8 cellular contexts compared by ENCODE assay signal in the genomic region with DNA sequence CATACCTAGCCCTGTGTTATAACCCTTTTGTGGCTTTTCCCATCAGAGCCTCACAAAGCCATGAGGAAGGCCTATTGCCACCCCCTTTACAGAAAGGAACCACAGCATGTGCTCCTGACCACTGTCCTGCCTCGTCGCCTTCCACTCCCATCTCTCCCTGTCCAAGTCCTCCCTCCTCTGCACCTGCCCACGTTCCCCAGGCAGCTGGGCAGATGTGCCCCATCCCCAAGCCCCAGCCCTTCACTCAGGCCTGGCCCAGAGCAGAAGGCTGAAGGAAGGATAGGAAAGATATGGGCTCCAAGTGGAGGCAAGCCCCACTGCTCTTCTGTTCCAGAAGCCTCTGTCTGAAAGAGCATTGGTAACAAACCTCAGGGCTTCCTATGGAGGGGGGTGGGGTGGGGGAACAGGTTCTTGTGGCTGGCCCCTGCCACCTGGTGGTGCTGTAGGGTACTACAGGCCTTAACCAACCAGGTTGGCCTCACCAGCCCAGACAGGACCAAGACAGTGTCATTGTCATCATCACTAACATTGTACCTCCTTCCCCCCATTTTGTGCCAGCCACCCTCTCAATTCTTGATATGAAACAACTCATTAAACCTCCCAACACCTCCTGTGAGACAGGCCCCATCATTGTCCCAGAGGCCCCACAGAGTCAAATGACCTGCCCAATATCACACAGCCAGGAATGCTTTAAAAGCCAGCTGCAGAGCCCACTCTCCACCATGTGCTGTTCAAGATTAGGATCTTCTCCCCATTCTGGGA. TPM values are rescaled to one million over a fixed set of nuclear protein-coding genes. Genes with fewer than 3 reads are reported as not detected.
DNase-seq lines count a peak whose midpoint lies in the region; ATAC-seq, FAIRE-seq and TF ChIP-seq lines count a peak whose summit lies in the region.

No MANE protein-coding gene starts in this region.

- H3K79me2 ChIP-seq in HepG2 (ENCODE audit: insufficient read depth, low read length) = no peaks in the 10 kb centered on the region

- 96% methylated on average over 3 of the region's 3 CpGs for WGBS in HepG2 (ENCODE audit: low lambda C conversion rate)

- ATAC-seq in GM21825 (IDR thresholded peaks at IDR 0.05; ENCODE audit: unreplicated experiment) = peak; percentile 58
- peak; percentile 87 for ATAC-seq in HepG2
- no peak for ATAC-seq in HG03025 (IDR thresholded peaks at IDR 0.05; ENCODE audit: low FRiP score, unreplicated experiment)

- no peaks in the 10 kb centered on the region for H3K4me1 ChIP-seq in HepG2 (ENCODE audit: insufficient read depth, low read length)

- peaks cover 18 to 52% of the 10 kb centered on the region in 2 experiments for H3K36me3 ChIP-seq in HepG2 (replicated peaks in 1 of 2; ENCODE audit: control insufficient read depth in 1 of 2, insufficient read depth in 2 of 2, low read length in 2 of 2)

- intact Hi-C loops in CD14-positive monocyte (cut with micrococcal nuclease) (loop anchor here (1.0 to 5.0 kb wide), 2 partner anchors 143 to 202 kb away; a partner anchor contains a TSS), HepG2 (cut with micrococcal nuclease; ENCODE audit: unreplicated experiment) (no loop called here)

- no peaks in the 10 kb centered on the region for H4K20me1 ChIP-seq in HepG2 (ENCODE audit: insufficient read depth, low read length)

- POLR2A ChIA-PET in HepG2 (lab: Yijun Ruan, JAX) = no interaction called here

- H3K9ac ChIP-seq in HepG2 (ENCODE audit: insufficient read depth, low read depth, low read length) = no peak overlapping the region

- H3K27ac Mint-ChIP-seq in CD14-positive monocyte = peak overlapping the region in 4 of 7 donors; percentile 7 to 75 (median 23)

- FAIRE-seq in HepG2 (lab: Jason Lieb, UNC) = peak; percentile 85

- no peaks in the 10 kb centered on the region; a peak in 1 of 5 replicates for H3K27me3 ChIP-seq in HepG2 (ENCODE audit: control insufficient read depth in 1 of 2, insufficient read depth in 2 of 2, low read length in 2 of 2)

- TF ChIP-seq POLR2A in HepG2 (IDR thresholded peaks at IDR 0.05; ENCODE audit: insufficient read depth in 1 of 2, low read depth in 2 of 2, low read length in 2 of 2) = no peak

- in situ Hi-C loops in HepG2 (cut with HindIII; ENCODE audit: extremely low pct_ligation_motif_present, low pct_unique_long_range_greater_than_20kb) = loop anchor here (5.0 kb wide), 1 partner anchor 142 kb away; no protein-coding TSS in a partner anchor

- CTCF ChIA-PET in HepG2 (lab: Yijun Ruan, JAX; ENCODE audit: low intra/inter-chr PET ratio, low total read pairs) = interaction anchor here (1.2 to 4.9 kb wide), 4 partner anchors 16 to 142 kb away, joined by 3 to 110 read pairs (median 6); no protein-coding TSS in a partner anchor

- no peak overlapping the region for H3K4me3 Mint-ChIP-seq in CD14-positive monocyte

- no peak overlapping the region for H3K4me2 ChIP-seq in HepG2 (ENCODE audit: low read depth, low read length)

- peak; percentile 85 for DNase-seq in CD14-positive monocyte (ENCODE audit: low spot score)
- DNase-seq in NCI-H446 (lab: John Stamatoyannopoulos, UW) = peak; percentile 5 to 48
- DNase-seq in activated CD4-positive, alpha-beta T cell treated with anti-CD3 and anti-CD28 coated beads, Interleukin-2, amount 50 U/mL, for 1 hour = peak; percentile 89
- peak; percentile 58 for DNase-seq in HepG2 (ENCODE audit: low spot score)
- peak; percentile 77 to 81 for DNase-seq in stimulated activated CD4-positive, alpha-beta T cell treated with anti-CD3 and anti-CD28 coated beads, Interleukin-4, amount 100 ng/mL, for 48 hours (ENCODE audit: low read depth in 2 of 2)

- no peaks in the 10 kb centered on the region for H3K27me3 Mint-ChIP-seq in CD14-positive monocyte (ENCODE audit: low read depth in 3 of 3)

- peak; percentile 93 for TF ChIP-seq RAD21 in HepG2 (CRISPR knock-in tag; IDR thresholded peaks at IDR 0.05)

- H2AFZ ChIP-seq in HepG2 (ENCODE audit: low read length) = no peak overlapping the region

- no peak overlapping the region for H3K4me3 ChIP-seq in HepG2 (replicated peaks in 1 of 3; ENCODE audit: insufficient read depth in 1 of 3, low read depth in 2 of 3, low read length in 3 of 3)

- BruUV-seq in HepG2 (replicated peaks; lab: Mats Ljungman, UMichigan) = no TSS peak

- peaks cover 6% of the 10 kb centered on the region for H3K4me1 Mint-ChIP-seq in CD14-positive monocyte

- peak overlapping the region; percentile 43 for H3K27ac ChIP-seq in cingulate gyrus (ENCODE audit: low read depth, low read length)
- no peak overlapping the region for H3K27ac ChIP-seq in HepG2 (ENCODE audit: extremely low read length, insufficient read depth, low read length)

- TF ChIP-seq CTCF in CD14-positive monocyte (IDR thresholded peaks at IDR 0.05) = peak; percentile 97
- TF ChIP-seq CTCF in HepG2 (CRISPR knock-in tag; IDR thresholded peaks at IDR 0.05) = peak; percentile 93

- no peaks in the 10 kb centered on the region for H3K9me3 ChIP-seq in HepG2 (ENCODE audit: low read length)

- H3K36me3 Mint-ChIP-seq in CD14-positive monocyte = peaks cover 39 to 77% of the 10 kb centered on the region in 2 donors

- TF ChIP-seq EP300 in HepG2 (IDR thresholded peaks at IDR 0.05; ENCODE audit: low read depth in 2 of 2, low read length in 2 of 2) = no peak
- TF ChIP-seq EP300 in HepG2 (CRISPR knock-in tag; IDR thresholded peaks at IDR 0.05; ENCODE audit: borderline replicate concordance) = no peak

- H3K9me3 Mint-ChIP-seq in CD14-positive monocyte = no peaks in the 10 kb centered on the region

TF ChIP-seq in HepG2, 621 proteins besides CTCF, POLR2A, EP300 and RAD21 (continues in another document):
- 0 out of 2 replicates have a peak, but pooled peaks have one; percentile 68 for TF ChIP-seq ZNF598 (CRISPR knock-in tag; IDR thresholded peaks at IDR 0.05; ENCODE audit: borderline replicate concordance)
- 0 out of 2 replicates have a peak, but pooled peaks have one; percentile 48 for TF ChIP-seq SALL2 (CRISPR knock-in tag; IDR thresholded peaks at IDR 0.05)
- peak; percentile 66; the same call in 1 of the 2 replicates for TF ChIP-seq ZFP90 (CRISPR knock-in tag; IDR thresholded peaks at IDR 0.05; ENCODE audit: borderline replicate concordance)

RNA-seq across cellular contexts. Expression of a gene that starts 10.0 kb away (rescaled TPM):
- polyA plus RNA-seq in CD14-positive monocyte (1 to 10 TPM; 1.2 to 2.0 TPM), HepG2 (2011; rRNA removed) (12.6 and 14.6 TPM in 2 replicates)
- total RNA-seq in HepG2 (2016; rRNA removed; fragmentation: Illumina TruSeq; extraction: Trizol) = 20.0 and 22.5 TPM in 2 replicates
- 13.9 and 15.5 TPM in 2 replicates for total RNA-seq in HepG2 (2016; cell fraction: cytosol; rRNA removed; fragmentation: Illumina TruSeq; extraction: Trizol; ENCODE audit: low read depth)
- 20.6 and 21.0 TPM in 2 replicates for total RNA-seq in HepG2 (2016; cell fraction: insoluble cytoplasmic fraction; rRNA removed; fragmentation: Illumina TruSeq; extraction: Trizol)
- total RNA-seq in HepG2 (2016; cell fraction: membrane; rRNA removed; fragmentation: Illumina TruSeq; extraction: Trizol) = 24.6 and 24.9 TPM in 2 replicates
- total RNA-seq in HepG2 (2016; cell fraction: nucleus; rRNA removed; fragmentation: Illumina TruSeq; extraction: Trizol) = 11.2 and 11.3 TPM in 2 replicates
- polyA plus RNA-seq in HepG2 (2011; cell fraction: cytosol; rRNA removed) = 9.9 and 16.4 TPM in 2 replicates
- 9.4 and 12.5 TPM in 2 replicates for polyA plus RNA-seq in HepG2 (2011; cell fraction: nucleus; rRNA removed)
- polyA plus RNA-seq in HepG2 (2012) = 5.8 and 9.6 TPM in 2 replicates
- 18.4 and 20.8 TPM in 2 replicates for polyA plus RNA-seq in HepG2 (2016; cell fraction: cytosol; fragmentation: Illumina TruSeq; extraction: Trizol; ENCODE audit: low read depth)
- polyA plus RNA-seq in HepG2 (2016; cell fraction: insoluble cytoplasmic fraction; fragmentation: Illumina TruSeq; extraction: Trizol; ENCODE audit: low read depth) = 22.6 and 26.9 TPM in 2 replicates
- polyA plus RNA-seq in HepG2 (2016; cell fraction: membrane; fragmentation: Illumina TruSeq; extraction: Trizol; ENCODE audit: low read depth) = 23.5 and 25.2 TPM in 2 replicates
- polyA plus RNA-seq in HepG2 (2016; cell fraction: nucleus; fragmentation: Illumina TruSeq; extraction: Trizol; ENCODE audit: insufficient read depth, low read depth) = 16.5 and 16.9 TPM in 2 replicates
- 35.8 and 64.7 TPM in 2 replicates for polyA minus RNA-seq in HepG2 (2011; rRNA and poly(A)+ RNA removed; ENCODE audit: low replicate concordance)
- 4.6 and 7.1 TPM in 2 replicates for polyA minus RNA-seq in HepG2 (2011; cell fraction: cytosol; rRNA and poly(A)+ RNA removed)
- 8.0 TPM in 2 replicates for polyA minus RNA-seq in HepG2 (2011; cell fraction: nucleus; rRNA and poly(A)+ RNA removed)

RNA-seq across cellular contexts. Expression of a gene that starts 53.7 kb away (rescaled TPM):
- polyA plus RNA-seq in CD14-positive monocyte (10 to 100 TPM; 20.9 to 38.7 TPM), HepG2 (2011; rRNA removed) (39.0 and 43.2 TPM in 2 replicates)
- total RNA-seq in HepG2 (2016; rRNA removed; fragmentation: Illumina TruSeq; extraction: Trizol) = 36.0 and 40.2 TPM in 2 replicates
- total RNA-seq in HepG2 (2016; cell fraction: cytosol; rRNA removed; fragmentation: Illumina TruSeq; extraction: Trizol; ENCODE audit: low read depth) = 9.6 and 11.6 TPM in 2 replicates
- total RNA-seq in HepG2 (2016; cell fraction: insoluble cytoplasmic fraction; rRNA removed; fragmentation: Illumina TruSeq; extraction: Trizol) = 33.6 and 35.3 TPM in 2 replicates
- 14.0 and 14.5 TPM in 2 replicates for total RNA-seq in HepG2 (2016; cell fraction: membrane; rRNA removed; fragmentation: Illumina TruSeq; extraction: Trizol)
- 16.9 and 18.1 TPM in 2 replicates for total RNA-seq in HepG2 (2016; cell fraction: nucleus; rRNA removed; fragmentation: Illumina TruSeq; extraction: Trizol)
- 41.2 and 50.6 TPM in 2 replicates for polyA plus RNA-seq in HepG2 (2011; cell fraction: cytosol; rRNA removed)
- 30.0 and 30.9 TPM in 2 replicates for polyA plus RNA-seq in HepG2 (2011; cell fraction: nucleus; rRNA removed)
- polyA plus RNA-seq in HepG2 (2012) = 19.8 and 27.7 TPM in 2 replicates
- 3.9 and 4.3 TPM in 2 replicates for polyA plus RNA-seq in HepG2 (2016; cell fraction: cytosol; fragmentation: Illumina TruSeq; extraction: Trizol; ENCODE audit: low read depth)
- 27.6 and 42.4 TPM in 2 replicates for polyA plus RNA-seq in HepG2 (2016; cell fraction: insoluble cytoplasmic fraction; fragmentation: Illumina TruSeq; extraction: Trizol; ENCODE audit: low read depth)
- 6.8 and 7.1 TPM in 2 replicates for polyA plus RNA-seq in HepG2 (2016; cell fraction: membrane; fragmentation: Illumina TruSeq; extraction: Trizol; ENCODE audit: low read depth)
- polyA plus RNA-seq in HepG2 (2016; cell fraction: nucleus; fragmentation: Illumina TruSeq; extraction: Trizol; ENCODE audit: insufficient read depth, low read depth) = 26.7 and 30.3 TPM in 2 replicates
- 49.6 and 54.7 TPM in 2 replicates for polyA minus RNA-seq in HepG2 (2011; rRNA and poly(A)+ RNA removed; ENCODE audit: low replicate concordance)
- polyA minus RNA-seq in HepG2 (2011; cell fraction: cytosol; rRNA and poly(A)+ RNA removed) = 23.9 and 26.4 TPM in 2 replicates
- polyA minus RNA-seq in HepG2 (2011; cell fraction: nucleus; rRNA and poly(A)+ RNA removed) = 17.3 and 19.0 TPM in 2 replicates

Comparison
In these comparisons a context has a peak if more than half of its experiments do, and no peak if none do; other contexts are left out.
1. DNase-seq: peak in every context shown above with its lines; median percentile 89 in activated CD4-positive, alpha-beta T cell treated with anti-CD3 and anti-CD28 coated beads, Interleukin-2, amount 50 U/mL, for 1 hour; 85 in CD14-positive monocyte; 79 in stimulated activated CD4-positive, alpha-beta T cell treated with anti-CD3 and anti-CD28 coated beads, Interleukin-4, amount 100 ng/mL, for 48 hours; 58 in HepG2; 26 in NCI-H446.